ENCODE assay signal across 24 cellular contexts in genomic region chr6:160956300-160957035, GRCh38.
"Had no signal": no experiment of that assay in that cellular context is flagged by ENCODE, and none has a peak within 500 bp of the region (broad histone marks: within the 10 kb centered on the region; RNA-seq: fewer than 3 reads in every experiment).

No MANE protein-coding gene starts in this region.

- DNase-seq: dermis blood vessel endothelial cell; effector memory CD4-positive, alpha-beta T cell; esophagus squamous epithelium; foreskin melanocyte; glutamatergic neuron; hypothalamus; left ventricle myocardium superior; lower lobe of right lung; mucosa of descending colon; naive B cell; stimulated activated CD4-positive, alpha-beta T cell treated with anti-CD3 and anti-CD28 coated beads, Interleukin-12 subunit alpha, Interleukin-12 subunit beta, amount 100 ng/mL, for 4 hours; stimulated activated CD4-positive, alpha-beta T cell treated with anti-CD3 and anti-CD28 coated beads, Interleukin-1b, Interleukin-23, amount 100 ng/mL, for 48 hours; stimulated activated CD4-positive, alpha-beta T cell treated with anti-CD3 and anti-CD28 coated beads, Interleukin-4, amount 100 ng/mL, for 1 hour; stimulated activated CD8-positive, alpha-beta memory T cell treated with anti-CD3 and anti-CD28 coated beads, Interleukin-4, amount 100 ng/mL, for 48 hours; stimulated activated naive CD4-positive, alpha-beta T cell treated with Interleukin-2 at 50 U/mL for 16 hours; stomach; thyroid gland; upper lobe of left lung had no signal

- H3K4me3 ChIP-seq: coronary artery, esophagus squamous epithelium, lower lobe of right lung, mucosa of descending colon, prostate gland, right atrium auricular region, smooth muscle cell, stomach, thyroid gland, upper lobe of left lung had no signal

- H3K27me3 ChIP-seq: esophagus squamous epithelium, right atrium auricular region, stomach, thyroid gland, upper lobe of left lung had no signal

- H3K4me1 ChIP-seq: lower lobe of right lung, stomach had no signal

- H3K4me2 ChIP-seq: smooth muscle cell had no signal

- H3K36me3 ChIP-seq: esophagus squamous epithelium, lower lobe of right lung, prostate gland, right atrium auricular region, stomach, thyroid gland, upper lobe of left lung had no signal

- H3K27ac ChIP-seq: coronary artery, esophagus squamous epithelium, lower lobe of right lung, prostate gland, right atrium auricular region, stomach, thyroid gland, upper lobe of left lung had no signal

- H3K9me3 ChIP-seq: esophagus squamous epithelium, lower lobe of right lung, mucosa of descending colon, prostate gland, right atrium auricular region, stomach, thyroid gland, upper lobe of left lung had no signal

- ATAC-seq: left ventricle myocardium superior; lower lobe of right lung; mucosa of descending colon; natural killer cell treated with Interleukin-12 subunit alpha and Interleukin-12 subunit beta and Interleukin-15 and Interleukin-18, amount 100 ng/mL, for 72 hours; sciatic nerve had no signal
